In the genomic region with DNA sequence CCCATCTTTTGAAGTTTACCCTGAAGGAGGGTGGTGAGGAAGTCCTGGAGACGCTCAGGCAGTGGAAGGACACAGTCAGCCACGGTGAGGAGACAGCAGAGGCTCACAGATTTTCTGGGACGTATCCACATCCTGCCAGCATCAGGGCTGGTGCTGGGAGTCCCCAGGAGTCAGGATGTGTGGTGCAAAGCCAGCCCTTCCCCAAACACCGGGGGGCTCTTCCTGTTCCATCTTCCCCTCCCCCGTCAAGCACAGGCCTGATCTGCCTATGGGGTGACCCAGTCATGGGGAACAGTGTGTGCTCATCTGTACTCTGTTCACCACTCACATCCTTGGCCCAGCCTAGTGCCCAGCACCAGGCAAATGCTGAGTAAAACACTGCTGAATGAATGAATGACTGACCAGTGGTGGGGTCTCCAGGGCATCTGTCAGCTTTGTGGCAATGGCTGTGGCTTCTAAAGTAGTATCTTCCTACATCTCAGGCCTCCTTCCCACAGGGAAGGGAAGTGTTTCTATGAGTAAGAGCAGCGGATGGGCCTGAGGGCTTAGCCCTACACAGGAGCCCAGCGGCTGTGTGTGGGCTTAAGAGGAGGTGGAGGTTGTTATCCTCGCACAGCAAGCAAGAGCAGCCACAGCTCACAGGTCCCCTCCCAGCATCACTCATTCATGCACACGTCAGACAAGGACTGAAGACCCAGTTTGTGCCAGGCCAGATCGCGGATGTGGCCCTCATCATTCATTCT, we compare ENCODE assay signal across 1 cellular context.
TF ChIP-seq lines count a peak whose summit lies in the region.

No MANE protein-coding gene starts in this region.

TF ChIP-seq in GM23338, 12 proteins besides CTCF, POLR2A, EP300 and RAD21 (continued from another document):
- TF ChIP-seq, protein P1, sequence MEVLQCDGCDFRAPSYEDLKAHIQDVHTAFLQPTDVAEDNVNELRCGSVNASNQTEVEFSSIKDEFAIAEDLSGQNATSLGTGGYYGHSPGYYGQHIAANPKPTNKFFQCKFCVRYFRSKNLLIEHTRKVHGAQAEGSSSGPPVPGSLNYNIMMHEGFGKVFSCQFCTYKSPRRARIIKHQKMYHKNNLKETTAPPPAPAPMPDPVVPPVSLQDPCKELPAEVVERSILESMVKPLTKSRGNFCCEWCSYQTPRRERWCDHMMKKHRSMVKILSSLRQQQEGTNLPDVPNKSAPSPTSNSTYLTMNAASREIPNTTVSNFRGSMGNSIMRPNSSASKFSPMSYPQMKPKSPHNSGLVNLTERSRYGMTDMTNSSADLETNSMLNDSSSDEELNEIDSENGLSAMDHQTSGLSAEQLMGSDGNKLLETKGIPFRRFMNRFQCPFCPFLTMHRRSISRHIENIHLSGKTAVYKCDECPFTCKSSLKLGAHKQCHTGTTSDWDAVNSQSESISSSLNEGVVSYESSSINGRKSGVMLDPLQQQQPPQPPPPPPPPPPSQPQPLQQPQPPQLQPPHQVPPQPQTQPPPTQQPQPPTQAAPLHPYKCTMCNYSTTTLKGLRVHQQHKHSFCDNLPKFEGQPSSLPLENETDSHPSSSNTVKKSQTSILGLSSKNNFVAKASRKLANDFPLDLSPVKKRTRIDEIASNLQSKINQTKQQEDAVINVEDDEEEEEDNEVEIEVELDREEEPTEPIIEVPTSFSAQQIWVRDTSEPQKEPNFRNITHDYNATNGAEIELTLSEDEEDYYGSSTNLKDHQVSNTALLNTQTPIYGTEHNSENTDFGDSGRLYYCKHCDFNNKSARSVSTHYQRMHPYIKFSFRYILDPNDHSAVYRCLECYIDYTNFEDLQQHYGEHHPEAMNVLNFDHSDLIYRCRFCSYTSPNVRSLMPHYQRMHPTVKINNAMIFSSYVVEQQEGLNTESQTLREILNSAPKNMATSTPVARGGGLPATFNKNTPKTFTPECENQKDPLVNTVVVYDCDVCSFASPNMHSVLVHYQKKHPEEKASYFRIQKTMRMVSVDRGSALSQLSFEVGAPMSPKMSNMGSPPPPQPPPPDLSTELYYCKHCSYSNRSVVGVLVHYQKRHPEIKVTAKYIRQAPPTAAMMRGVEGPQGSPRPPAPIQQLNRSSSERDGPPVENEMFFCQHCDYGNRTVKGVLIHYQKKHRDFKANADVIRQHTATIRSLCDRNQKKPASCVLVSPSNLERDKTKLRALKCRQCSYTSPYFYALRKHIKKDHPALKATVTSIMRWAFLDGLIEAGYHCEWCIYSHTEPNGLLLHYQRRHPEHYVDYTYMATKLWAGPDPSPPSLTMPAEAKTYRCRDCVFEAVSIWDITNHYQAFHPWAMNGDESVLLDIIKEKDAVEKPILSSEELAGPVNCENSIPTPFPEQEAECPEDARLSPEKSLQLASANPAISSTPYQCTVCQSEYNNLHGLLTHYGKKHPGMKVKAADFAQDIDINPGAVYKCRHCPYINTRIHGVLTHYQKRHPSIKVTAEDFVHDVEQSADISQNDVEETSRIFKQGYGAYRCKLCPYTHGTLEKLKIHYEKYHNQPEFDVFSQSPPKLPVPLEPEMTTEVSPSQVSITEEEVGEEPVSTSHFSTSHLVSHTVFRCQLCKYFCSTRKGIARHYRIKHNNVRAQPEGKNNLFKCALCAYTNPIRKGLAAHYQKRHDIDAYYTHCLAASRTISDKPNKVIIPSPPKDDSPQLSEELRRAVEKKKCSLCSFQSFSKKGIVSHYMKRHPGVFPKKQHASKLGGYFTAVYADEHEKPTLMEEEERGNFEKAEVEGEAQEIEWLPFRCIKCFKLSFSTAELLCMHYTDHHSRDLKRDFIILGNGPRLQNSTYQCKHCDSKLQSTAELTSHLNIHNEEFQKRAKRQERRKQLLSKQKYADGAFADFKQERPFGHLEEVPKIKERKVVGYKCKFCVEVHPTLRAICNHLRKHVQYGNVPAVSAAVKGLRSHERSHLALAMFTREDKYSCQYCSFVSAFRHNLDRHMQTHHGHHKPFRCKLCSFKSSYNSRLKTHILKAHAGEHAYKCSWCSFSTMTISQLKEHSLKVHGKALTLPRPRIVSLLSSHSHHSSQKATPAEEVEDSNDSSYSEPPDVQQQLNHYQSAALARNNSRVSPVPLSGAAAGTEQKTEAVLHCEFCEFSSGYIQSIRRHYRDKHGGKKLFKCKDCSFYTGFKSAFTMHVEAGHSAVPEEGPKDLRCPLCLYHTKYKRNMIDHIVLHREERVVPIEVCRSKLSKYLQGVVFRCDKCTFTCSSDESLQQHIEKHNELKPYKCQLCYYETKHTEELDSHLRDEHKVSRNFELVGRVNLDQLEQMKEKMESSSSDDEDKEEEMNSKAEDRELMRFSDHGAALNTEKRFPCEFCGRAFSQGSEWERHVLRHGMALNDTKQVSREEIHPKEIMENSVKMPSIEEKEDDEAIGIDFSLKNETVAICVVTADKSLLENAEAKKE (CRISPR knock-in tag; IDR thresholded peaks at IDR 0.05) = no peak
- TF ChIP-seq, protein P2, sequence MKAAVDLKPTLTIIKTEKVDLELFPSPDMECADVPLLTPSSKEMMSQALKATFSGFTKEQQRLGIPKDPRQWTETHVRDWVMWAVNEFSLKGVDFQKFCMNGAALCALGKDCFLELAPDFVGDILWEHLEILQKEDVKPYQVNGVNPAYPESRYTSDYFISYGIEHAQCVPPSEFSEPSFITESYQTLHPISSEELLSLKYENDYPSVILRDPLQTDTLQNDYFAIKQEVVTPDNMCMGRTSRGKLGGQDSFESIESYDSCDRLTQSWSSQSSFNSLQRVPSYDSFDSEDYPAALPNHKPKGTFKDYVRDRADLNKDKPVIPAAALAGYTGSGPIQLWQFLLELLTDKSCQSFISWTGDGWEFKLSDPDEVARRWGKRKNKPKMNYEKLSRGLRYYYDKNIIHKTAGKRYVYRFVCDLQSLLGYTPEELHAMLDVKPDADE (IDR thresholded peaks at IDR 0.05) = no peak
TF ChIP-seq in GM23338: peak in this region for 0.
